In genomic region chr16:23149267-23149992, GRCh38 we compare ENCODE assay signal across 8 cellular contexts. TPM values are rescaled to one million over a fixed set of nuclear protein-coding genes. Genes with fewer than 3 reads are reported as not detected.
DNase-seq lines count a peak whose midpoint lies in the region; ATAC-seq, FAIRE-seq and TF ChIP-seq lines count a peak whose summit lies in the region.

Gene USP31, minus strand, starts transcription at chr16:23149452. Its CDS starts 182 bp downstream, at chr16:23149270.

- H2AFZ ChIP-seq in OCI-LY1 (ENCODE audit: low read length), result no peak within 1 kb of the TSS
- peak within 1 kb of the TSS; percentile 92 for H2AFZ ChIP-seq in endothelial cell of umbilical vein (ENCODE audit: low read depth, low read length)

- no peaks in the 10 kb centered on the region for H3K9me2 ChIP-seq in OCI-LY1 (ENCODE audit: low read depth, low read length)

- BruUV-seq in endothelial cell of umbilical vein (replicated peaks; lab: Mats Ljungman, UMichigan), result no TSS peak

- H3K4me2 ChIP-seq in OCI-LY1 (ENCODE audit: low read length), result peak within 1 kb of the TSS; percentile 84
- H3K4me2 ChIP-seq in endothelial cell of umbilical vein (ENCODE audit: insufficient read depth, low read length), result peak within 1 kb of the TSS; percentile 86

- no peaks in the 10 kb centered on the region for H3K27me3 ChIP-seq in OCI-LY1 (ENCODE audit: insufficient read depth, low read length)
- no peaks in the 10 kb centered on the region for H3K27me3 ChIP-seq in endothelial cell of umbilical vein (ENCODE audit: control insufficient read depth in 2 of 2, insufficient read depth in 2 of 2, low read length in 2 of 2)

- no peaks in the 10 kb centered on the region for H3K9me3 Mint-ChIP-seq in mesothelial cell of epicardium

- H3K9ac ChIP-seq in OCI-LY1 (ENCODE audit: low read length) (peak within 1 kb of the TSS; percentile 64), endothelial cell of umbilical vein (replicated peaks; ENCODE audit: extremely low read depth, insufficient read depth, low read length) (peak within 1 kb of the TSS; percentile 74)

- TF ChIP-seq CTCF in OCI-LY1 (IDR thresholded peaks at IDR 0.05; ENCODE audit: low read length) (no peak), endothelial cell of umbilical vein (IDR thresholded peaks at IDR 0.05; ENCODE audit: extremely low read depth in 1 of 2, insufficient read depth in 1 of 2, low read depth in 1 of 2, low read length in 2 of 2) (no peak), mesothelial cell of epicardium (IDR thresholded peaks at IDR 0.05; ENCODE audit: unreplicated experiment) (no peak)

- POLR2A ChIA-PET in endothelial cell of umbilical vein (lab: Charles Lee), result interaction anchor here (1.0 to 1.3 kb wide), 3 partner anchors 15 to 70 kb away, joined by 3 to 6 read pairs (median 4); no protein-coding TSS in a partner anchor

- no peaks in the 10 kb centered on the region for H3K36me3 ChIP-seq in OCI-LY1 (ENCODE audit: insufficient read depth, low read length)
- H3K36me3 ChIP-seq in endothelial cell of umbilical vein (ENCODE audit: control insufficient read depth in 2 of 2, extremely low read depth in 1 of 2, insufficient read depth in 2 of 2, low read length in 2 of 2), result no peaks in the 10 kb centered on the region

- no peaks in the 10 kb centered on the region for H3K9me3 ChIP-seq in OCI-LY1 (ENCODE audit: low read length)
- H3K9me3 ChIP-seq in endothelial cell of umbilical vein (replicated peaks; ENCODE audit: control insufficient read depth, insufficient read depth, low read length), result no peaks in the 10 kb centered on the region

- peaks cover 6% of the 10 kb centered on the region; the same call in 1 of the 2 replicates for H3K79me2 ChIP-seq in OCI-LY1 (ENCODE audit: insufficient read depth, low read length)
- peaks cover 40% of the 10 kb centered on the region for H3K79me2 ChIP-seq in endothelial cell of umbilical vein (ENCODE audit: control insufficient read depth, insufficient read depth, low read length)

- H3K27ac ChIP-seq in OCI-LY1 (ENCODE audit: low read depth, low read length, poor library complexity, severe bottlenecking) (no peak within 1 kb of the TSS), endothelial cell of umbilical vein (ENCODE audit: insufficient read depth, low read depth, low read length) (peak within 1 kb of the TSS; percentile 51)

- H3K36me3 Mint-ChIP-seq in mesothelial cell of epicardium, result no peaks in the 10 kb centered on the region

- ATAC-seq in GM21529 (IDR thresholded peaks at IDR 0.05; ENCODE audit: unreplicated experiment), result peak; percentile 97

- dilution Hi-C loops in endothelial cell of umbilical vein (cut with MboI; ENCODE audit: extremely low pct_ligation_motif_present, low sequenced_read_pairs), result no loop called here

- H3K27ac Mint-ChIP-seq in mesothelial cell of epicardium, result peak within 1 kb of the TSS; percentile 82

- H4K20me1 ChIP-seq in OCI-LY1 (ENCODE audit: insufficient read depth, low read length) (no peaks in the 10 kb centered on the region), endothelial cell of umbilical vein (replicated peaks; ENCODE audit: control insufficient read depth, extremely low read depth, insufficient read depth, low read length) (peaks cover 4% of the 10 kb centered on the region)

- peaks cover 6% of the 10 kb centered on the region for H3K27me3 Mint-ChIP-seq in mesothelial cell of epicardium (ENCODE audit: low read depth)

- CTCF ChIA-PET in endothelial cell of umbilical vein (lab: Charles Lee), result interaction anchor here (0.7 to 2.4 kb wide), 10 partner anchors 15 to 287 kb away, joined by 3 to 12 read pairs (median 5); no protein-coding TSS in a partner anchor

- intact Hi-C loops in endothelial cell of umbilical vein (cut with micrococcal nuclease), result loop anchor here (1.0 to 5.0 kb wide), 3 partner anchors 17 to 251 kb away; no protein-coding TSS in a partner anchor

- H3K9me1 ChIP-seq in endothelial cell of umbilical vein (replicated peaks; ENCODE audit: control insufficient read depth, extremely low read depth, insufficient read depth, low read length), result no peaks in the 10 kb centered on the region

- H3K4me3 ChIP-seq in OCI-LY1 (ENCODE audit: low read depth, low read length, poor library complexity, severe bottlenecking), result peak within 1 kb of the TSS; percentile 68
- peak within 1 kb of the TSS; percentile 75 to 91 (median 84) for H3K4me3 ChIP-seq in endothelial cell of umbilical vein (replicated peaks in 1 of 3; ENCODE audit: insufficient read depth in 1 of 3, low read depth in 1 of 3, low read length in 3 of 3)

- no peak for TF ChIP-seq POLR2A in endothelial cell of umbilical vein (IDR thresholded peaks at IDR 0.05; ENCODE audit: low read depth, low read length)

- DNase-seq in DMS 273 (lab: John Stamatoyannopoulos, UW; ENCODE audit: unreplicated experiment) (peak; percentile 99), HuH-7.5 (ENCODE audit: low spot score) (peak; percentile 78), activated T-cell treated with anti-CD3 and anti-CD28 coated beads for 1 hour (ENCODE audit: low read depth) (peak; percentile 82), endothelial cell of umbilical vein (ENCODE audit: low read depth, low spot score) (peak; percentile 96), mesothelial cell of epicardium (ENCODE audit: low spot score in 2 of 2, unreplicated experiment in 2 of 2) (peak; percentile 89 to 93)
- peak; percentile 75 for DNase-seq in stimulated activated CD8-positive, alpha-beta memory T cell treated with anti-CD3 and anti-CD28 coated beads, Interleukin-15, amount 100 ng/mL, for 24 hours (ENCODE audit: low read depth)

- H3K4me1 ChIP-seq in OCI-LY1 (ENCODE audit: insufficient read depth, low read length, severe bottlenecking), result peaks cover 17% of the 10 kb centered on the region
- peaks cover 21% of the 10 kb centered on the region for H3K4me1 ChIP-seq in endothelial cell of umbilical vein (ENCODE audit: control insufficient read depth, extremely low read depth, insufficient read depth, low read length)

- peak; percentile 89 for FAIRE-seq in endothelial cell of umbilical vein (lab: Jason Lieb, UNC)

- H3F3A ChIP-seq in OCI-LY1 (ENCODE audit: insufficient read depth, low read length), result no peaks in the 10 kb centered on the region

- peak within 1 kb of the TSS; percentile 87 for H3K4me3 Mint-ChIP-seq in mesothelial cell of epicardium

- H3K4me1 Mint-ChIP-seq in mesothelial cell of epicardium, result peaks cover 26% of the 10 kb centered on the region

TF ChIP-seq in endothelial cell of umbilical vein, 7 proteins besides CTCF, POLR2A, EP300 and RAD21:
- no peak for TF ChIP-seq POLR2AphosphoS5 (IDR thresholded peaks at IDR 0.05; ENCODE audit: insufficient read depth, low read depth, low read length)
- TF ChIP-seq MAX (IDR thresholded peaks at IDR 0.05; ENCODE audit: insufficient read depth, insufficient read length), result peak; percentile 49

RNA-seq across cellular contexts. Expression of gene USP31, which starts in this region (rescaled TPM):
- total RNA-seq in endothelial cell of umbilical vein (37.4 and 42.4 TPM in 2 replicates), mesothelial cell of epicardium (12.3 to 13.7 TPM (median 13.0 TPM) in 3 replicates)
- 14.5 and 15.0 TPM in 2 replicates for polyA plus RNA-seq in endothelial cell of umbilical vein
- polyA plus RNA-seq in endothelial cell of umbilical vein (2011; cell fraction: cytosol; rRNA removed), result 11.2 and 12.3 TPM in 2 replicates
- 54.8 and 63.9 TPM in 2 replicates for polyA plus RNA-seq in endothelial cell of umbilical vein (2011; cell fraction: nucleus; rRNA removed)
- polyA plus RNA-seq in endothelial cell of umbilical vein (2012), result 8.5 and 10.2 TPM in 2 replicates
- polyA minus RNA-seq in endothelial cell of umbilical vein, result 85.9 and 89.1 TPM in 2 replicates
- 10.7 TPM for polyA minus RNA-seq in endothelial cell of umbilical vein (2011; cell fraction: cytosol; rRNA and poly(A)+ RNA removed)
- polyA minus RNA-seq in endothelial cell of umbilical vein (2011; cell fraction: nucleus; rRNA and poly(A)+ RNA removed), result 100 and 103 TPM in 2 replicates
